Comparison of ENCODE assay signal across 14 cellular contexts in genomic region chr2:230893338-230893737, GRCh38. TPM values are rescaled to one million over a fixed set of nuclear protein-coding genes. Genes with fewer than 3 reads are reported as not detected.
DNase-seq lines count a peak whose midpoint lies in the region; ATAC-seq and TF ChIP-seq lines count a peak whose summit lies in the region.
"Had no signal": no experiment of that assay in that cellular context is flagged by ENCODE, and none has a peak within 500 bp of the region (broad histone marks: within the 10 kb centered on the region; RNA-seq: fewer than 3 reads in every experiment).

No MANE protein-coding gene starts in this region.

- WGBS in thyroid gland, 2 donors = 52 to 56% methylated on average over 2 to 6 of the region's 6 CpGs

- CTCF ChIA-PET in activated CD4-positive, alpha-beta memory T cell treated with anti-CD3 and anti-CD28 coated beads for 36 hours (lab: Charles Lee) = interaction anchor here (0.7 to 18.4 kb wide), 3 partner anchors 43 to 92 kb away, joined by 3 to 313 read pairs (median 3); no protein-coding TSS in a partner anchor

- H3K9me3 ChIP-seq in Peyer's patch (no peaks in the 10 kb centered on the region), thyroid gland (no peaks in the 10 kb centered on the region)

- H3K36me3 Mint-ChIP-seq in activated T-cell treated with anti-CD3 and anti-CD28 coated beads, Interleukin-2, amount 50 U/mL, for 24 hours (ENCODE audit: low read depth) = no peaks in the 10 kb centered on the region
- no peaks in the 10 kb centered on the region for H3K36me3 Mint-ChIP-seq in activated CD4-positive, alpha-beta memory T cell treated with anti-CD3 and anti-CD28 coated beads for 36 hours
- H3K36me3 Mint-ChIP-seq: naive thymus-derived CD4-positive, alpha-beta T cell; type B pancreatic cell had no signal

- TF ChIP-seq POLR2A in Peyer's patch (IDR thresholded peaks at IDR 0.05) = no peak
- no peak for TF ChIP-seq POLR2A in thyroid gland (IDR thresholded peaks at IDR 0.05)

- H3K4me3 Mint-ChIP-seq in activated T-cell treated with anti-CD3 and anti-CD28 coated beads, Interleukin-2, amount 50 U/mL, for 24 hours = no peak overlapping the region
- no peak overlapping the region for H3K4me3 Mint-ChIP-seq in stimulated activated naive CD8-positive, alpha-beta T cell treated with anti-CD3 and anti-CD28 coated beads, Interleukin-15, amount 100 ng/mL, for 72 hours
- H3K4me3 Mint-ChIP-seq in activated CD4-positive, alpha-beta memory T cell treated with anti-CD3 and anti-CD28 coated beads for 36 hours = no peak overlapping the region
- H3K4me3 Mint-ChIP-seq: type B pancreatic cell had no signal

- ATAC-seq in HG02610 (IDR thresholded peaks at IDR 0.05; ENCODE audit: unreplicated experiment) = peak; percentile 52
- peak; percentile 32 for ATAC-seq in stimulated activated naive CD8-positive, alpha-beta T cell treated with anti-CD3 and anti-CD28 coated beads, Interleukin-15, amount 100 ng/mL, for 72 hours
- ATAC-seq: naive thymus-derived CD4-positive, alpha-beta T cell had no signal

- intact Hi-C loops in thyroid gland (cut with DNase I) = no loop called here
- intact Hi-C loops in activated CD4-positive, alpha-beta memory T cell treated with anti-CD3 and anti-CD28 coated beads for 36 hours (cut with micrococcal nuclease) = no loop called here

- peak; percentile 29 for DNase-seq in activated T-cell treated with anti-CD3 and anti-CD28 coated beads, Interleukin-2, amount 50 U/mL, for 24 hours
- no peak for DNase-seq in activated T-cell treated with anti-CD3 and anti-CD28 coated beads, Interleukin-2, amount 50 U/mL, for 1 hour
- peak in 2 of 3 donors; percentile 62 to 69 for DNase-seq in Peyer's patch
- no peak for DNase-seq in stimulated activated naive CD8-positive, alpha-beta T cell treated with anti-CD3 and anti-CD28 coated beads, Interleukin-15, amount 100 ng/mL, for 72 hours
- no peak for DNase-seq in thyroid gland
- no peak for DNase-seq in COR-L47 (lab: John Stamatoyannopoulos, UW)
- DNase-seq in activated CD4-positive, alpha-beta memory T cell treated with anti-CD3 and anti-CD28 coated beads for 36 hours = no peak
- DNase-seq: cortex of kidney; naive thymus-derived CD4-positive, alpha-beta T cell; NCI-H1930; stimulated activated CD4-positive, alpha-beta T cell treated with anti-CD3 and anti-CD28 coated beads, Interleukin-2, amount 100 ng/mL, for 24 hours; SW 1271 had no signal

- H3K27ac ChIP-seq in Peyer's patch (peak overlapping the region in 1 of 4 donors; percentile 67), thyroid gland (no peak overlapping the region)

- no peak overlapping the region for H3K27ac Mint-ChIP-seq in activated T-cell treated with anti-CD3 and anti-CD28 coated beads, Interleukin-2, amount 50 U/mL, for 24 hours
- peak overlapping the region in 1 of 2 donors; percentile 91 for H3K27ac Mint-ChIP-seq in stimulated activated naive CD8-positive, alpha-beta T cell treated with anti-CD3 and anti-CD28 coated beads, Interleukin-15, amount 100 ng/mL, for 72 hours
- no peak overlapping the region for H3K27ac Mint-ChIP-seq in activated CD4-positive, alpha-beta memory T cell treated with anti-CD3 and anti-CD28 coated beads for 36 hours
- H3K27ac Mint-ChIP-seq: naive thymus-derived CD4-positive, alpha-beta T cell; type B pancreatic cell had no signal

- H3K4me3 ChIP-seq in Peyer's patch (no peak overlapping the region), thyroid gland (replicated peaks in 1 of 3) (no peak overlapping the region)

- peaks cover 23% of the 10 kb centered on the region for H3K27me3 Mint-ChIP-seq in activated T-cell treated with anti-CD3 and anti-CD28 coated beads, Interleukin-2, amount 50 U/mL, for 24 hours
- H3K27me3 Mint-ChIP-seq in stimulated activated naive CD8-positive, alpha-beta T cell treated with anti-CD3 and anti-CD28 coated beads, Interleukin-15, amount 100 ng/mL, for 72 hours = peaks cover 6% of the 10 kb centered on the region
- peaks cover 31% of the 10 kb centered on the region for H3K27me3 Mint-ChIP-seq in activated CD4-positive, alpha-beta memory T cell treated with anti-CD3 and anti-CD28 coated beads for 36 hours

- no peaks in the 10 kb centered on the region for H3K9me3 Mint-ChIP-seq in activated T-cell treated with anti-CD3 and anti-CD28 coated beads, Interleukin-2, amount 50 U/mL, for 24 hours
- H3K9me3 Mint-ChIP-seq in stimulated activated naive CD8-positive, alpha-beta T cell treated with anti-CD3 and anti-CD28 coated beads, Interleukin-15, amount 100 ng/mL, for 72 hours = peaks cover 0 to 7% of the 10 kb centered on the region in 2 donors
- no peaks in the 10 kb centered on the region for H3K9me3 Mint-ChIP-seq in activated CD4-positive, alpha-beta memory T cell treated with anti-CD3 and anti-CD28 coated beads for 36 hours
- H3K9me3 Mint-ChIP-seq: type B pancreatic cell had no signal

- peaks cover 30% of the 10 kb centered on the region for H3K4me1 Mint-ChIP-seq in activated T-cell treated with anti-CD3 and anti-CD28 coated beads, Interleukin-2, amount 50 U/mL, for 24 hours (ENCODE audit: low read depth)
- H3K4me1 Mint-ChIP-seq in stimulated activated naive CD8-positive, alpha-beta T cell treated with anti-CD3 and anti-CD28 coated beads, Interleukin-15, amount 100 ng/mL, for 72 hours = peaks cover 79% of the 10 kb centered on the region
- peaks cover 4% of the 10 kb centered on the region for H3K4me1 Mint-ChIP-seq in activated CD4-positive, alpha-beta memory T cell treated with anti-CD3 and anti-CD28 coated beads for 36 hours (ENCODE audit: low read depth)

- no peaks in the 10 kb centered on the region for H3K36me3 ChIP-seq in Peyer's patch
- no peaks in the 10 kb centered on the region for H3K36me3 ChIP-seq in thyroid gland

- POLR2A ChIA-PET in activated CD4-positive, alpha-beta memory T cell treated with anti-CD3 and anti-CD28 coated beads for 36 hours (lab: Charles Lee) = no interaction called here

- TF ChIP-seq CTCF in Peyer's patch (IDR thresholded peaks at IDR 0.05) (no peak), thyroid gland (IDR thresholded peaks at IDR 0.05) (no peak)

- peaks cover 0 to 17% (median 8%) of the 10 kb centered on the region in 4 donors for H3K4me1 ChIP-seq in Peyer's patch
- peaks cover 8 to 25% of the 10 kb centered on the region in 2 donors for H3K4me1 ChIP-seq in thyroid gland

- H3K27me3 ChIP-seq in Peyer's patch = no peaks in the 10 kb centered on the region
- no peaks in the 10 kb centered on the region for H3K27me3 ChIP-seq in thyroid gland

RNA-seq across cellular contexts. Expression of gene ITM2C, which starts 28.6 kb away (rescaled TPM):
- 100 to 1,000 TPM in 3 of 4 donors, 10 to 100 TPM in 1; 69.3 to 710 (median 610) TPM for total RNA-seq in Peyer's patch
- 10 to 100 TPM; 29.2 to 54.0 (median 45.4) TPM for total RNA-seq in thyroid gland
- 10 to 100 TPM; 19.5 to 23.0 TPM for total RNA-seq in activated CD4-positive, alpha-beta memory T cell treated with anti-CD3 and anti-CD28 coated beads for 36 hours

RNA-seq across cellular contexts. Expression of gene GPR55, which starts 31.7 kb away (rescaled TPM):
- 1 to 10 TPM; 1.0 to 4.7 (median 3.2) TPM for total RNA-seq in Peyer's patch
- total RNA-seq in thyroid gland = under 1 TPM in 1 of 4 donors, not detected in 3; 0.11 TPM
- 1 to 10 TPM; 1.5 to 1.6 TPM for total RNA-seq in activated CD4-positive, alpha-beta memory T cell treated with anti-CD3 and anti-CD28 coated beads for 36 hours

Comparison
In these comparisons a context has a peak if more than half of its experiments do, and no peak if none do; other contexts are left out.
1. DNase-seq: peak in activated T-cell treated with anti-CD3 and anti-CD28 coated beads, Interleukin-2, amount 50 U/mL, for 24 hours (single experiment) and Peyer's patch (2 of 3); none in activated T-cell treated with anti-CD3 and anti-CD28 coated beads, Interleukin-2, amount 50 U/mL, for 1 hour (single experiment), stimulated activated naive CD8-positive, alpha-beta T cell treated with anti-CD3 and anti-CD28 coated beads, Interleukin-15, amount 100 ng/mL, for 72 hours (0 of 2), thyroid gland (0 of 2), COR-L47 (single experiment) and activated CD4-positive, alpha-beta memory T cell treated with anti-CD3 and anti-CD28 coated beads for 36 hours (single experiment).